In the genomic region with DNA sequence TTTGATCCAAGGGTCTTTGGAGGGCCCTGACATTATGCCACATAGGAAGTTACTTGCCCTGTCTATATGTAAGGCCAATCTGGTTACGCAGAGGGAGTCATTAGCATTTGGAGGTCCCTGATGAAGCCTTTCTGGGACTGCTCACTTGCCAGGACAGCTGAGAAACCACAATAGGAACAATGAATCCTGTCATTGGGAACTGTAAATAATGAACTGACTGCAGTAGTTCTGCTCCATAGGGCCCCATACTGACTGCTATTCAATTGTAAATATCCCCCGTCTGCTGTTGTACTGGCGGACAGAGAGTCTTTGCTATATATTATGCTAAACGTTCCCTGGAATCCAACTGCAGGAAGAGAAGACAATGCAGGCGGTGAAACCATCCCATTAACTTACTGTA, we compare ENCODE assay signal across 21 cellular contexts.
A peak's percentile ranks its signal among the peaks of the same experiment; 100 is the strongest.
DNase-seq lines count a peak whose midpoint lies in the region; TF ChIP-seq lines count a peak whose summit lies in the region.
"Had no signal": no experiment of that assay in that cellular context is flagged by ENCODE, and none has a peak within 500 bp of the region (broad histone marks: within the 10 kb centered on the region; RNA-seq: fewer than 3 reads in every experiment).

No MANE protein-coding gene starts in this region.

- no peak for TF ChIP-seq CTCF in MM.1S (IDR thresholded peaks at IDR 0.05; ENCODE audit: low read length)
- TF ChIP-seq CTCF in neural cell (IDR thresholded peaks at IDR 0.05; ENCODE audit: poor library complexity, severe bottlenecking) = no peak

- no peaks in the 10 kb centered on the region for H3K27me3 ChIP-seq in BLaER1
- H3K27me3 ChIP-seq in MM.1S (replicated peaks; ENCODE audit: insufficient read depth, low read length) = no peaks in the 10 kb centered on the region
- no peaks in the 10 kb centered on the region for H3K27me3 ChIP-seq in NT2/D1 (ENCODE audit: insufficient read depth, insufficient read length)
- no peaks in the 10 kb centered on the region for H3K27me3 ChIP-seq in neural cell (ENCODE audit: insufficient read depth, low read depth, low read length)

- H3K4me2 ChIP-seq in BLaER1 (peak overlapping the region; percentile 61), MM.1S (ENCODE audit: low read depth, low read length) (peak overlapping the region; percentile 56), neural cell (ENCODE audit: low read length) (no peak overlapping the region)
- H3K4me2 ChIP-seq: SK-N-SH had no signal

- H2AFZ ChIP-seq in MM.1S (ENCODE audit: low read length) = no peak overlapping the region
- H2AFZ ChIP-seq in neural cell (ENCODE audit: low read depth, low read length) = no peak overlapping the region

- H3K79me2 ChIP-seq in MM.1S (ENCODE audit: low read length) (no peaks in the 10 kb centered on the region), neural cell (replicated peaks; ENCODE audit: insufficient read depth, low read length) (no peaks in the 10 kb centered on the region)

- H3K9ac ChIP-seq in BLaER1 = no peak overlapping the region
- peak overlapping the region; percentile 20; the same call in 1 of the 2 replicates for H3K9ac ChIP-seq in MM.1S (ENCODE audit: low read length)
- no peak overlapping the region for H3K9ac ChIP-seq in NT2/D1 (ENCODE audit: insufficient read length, low read depth)
- H3K9ac ChIP-seq in neural cell (ENCODE audit: low read length) = no peak overlapping the region
- H3K9ac ChIP-seq: SK-N-SH had no signal

- H3K4me1 ChIP-seq in BLaER1 (peaks cover 38% of the 10 kb centered on the region), MM.1S (ENCODE audit: low read length) (peaks cover 30% of the 10 kb centered on the region), NT2/D1 (ENCODE audit: insufficient read depth, insufficient read length) (no peaks in the 10 kb centered on the region)

- H3K9me2 ChIP-seq in MM.1S (replicated peaks; ENCODE audit: insufficient read depth, low read length) = no peaks in the 10 kb centered on the region
- no peaks in the 10 kb centered on the region for H3K9me2 ChIP-seq in neural cell (ENCODE audit: insufficient read depth, low read length)
- H3K9me2 ChIP-seq: SK-N-SH had no signal

- H3K4me3 ChIP-seq in BLaER1 (peak overlapping the region; percentile 9; the same call in 1 of the 2 replicates), MM.1S (ENCODE audit: low read length) (no peak overlapping the region; the same call in 1 of the 2 replicates), NT2/D1 (ENCODE audit: insufficient read length, low read depth) (no peak overlapping the region), neural cell (ENCODE audit: low read length) (no peak overlapping the region)

- peaks cover 14% of the 10 kb centered on the region; the same call in 1 of the 2 replicates for H3F3A ChIP-seq in MM.1S (ENCODE audit: insufficient read depth, low read length)
- H3F3A ChIP-seq in neural cell (ENCODE audit: insufficient read depth, low read length, poor library complexity, severe bottlenecking) = no peaks in the 10 kb centered on the region

- peak overlapping the region; percentile 50; the same call in 1 of the 2 replicates for H3K27ac ChIP-seq in BLaER1
- peak overlapping the region; percentile 87 for H3K27ac ChIP-seq in MM.1S (ENCODE audit: low read length)
- H3K27ac ChIP-seq in neural cell (ENCODE audit: low read length) = no peak overlapping the region
- H3K27ac ChIP-seq in caudate nucleus (ENCODE audit: low read depth, low read length) = no peak overlapping the region
- H3K27ac ChIP-seq: HL-60 had no signal

- TF ChIP-seq EP300 in neural cell (conservative IDR thresholded peaks at IDR 0.05; ENCODE audit: poor library complexity, severe bottlenecking) = no peak

- H3K9me3 ChIP-seq in BLaER1 (no peaks in the 10 kb centered on the region), MM.1S (replicated peaks; ENCODE audit: insufficient read depth, low read length) (no peaks in the 10 kb centered on the region), NT2/D1 (ENCODE audit: insufficient read depth, low read length) (no peaks in the 10 kb centered on the region), neural cell (ENCODE audit: low read length) (no peaks in the 10 kb centered on the region)
- H3K9me3 ChIP-seq: SK-N-SH had no signal

- DNase-seq in MM.1S (no peak), NT2/D1 (ENCODE audit: low read depth, low spot score) (peak; percentile 13), MV-4-11 (lab: John Stamatoyannopoulos, UW) (no peak), dedifferentiated amniotic fluid mesenchymal stem cell (ENCODE audit: extremely low spot score) (no peak), caudate nucleus (lab: John Stamatoyannopoulos, UW) (no peak), NCI-H187 (lab: John Stamatoyannopoulos, UW) (no peak)
- DNase-seq: DMS53, GF-D8, H9, HFFc6, KG1, NCI-H1417 treated with DMSO at 0.1 percent for 48 hours, NCI-H2029, NCI-H226, NCI-H524 treated with DMSO at 0.1 percent for 48 hours, SIG-M5, SK-N-SH, T-helper 2 cell had no signal

- H4K20me1 ChIP-seq in BLaER1 = no peaks in the 10 kb centered on the region
- H4K20me1 ChIP-seq in MM.1S (ENCODE audit: insufficient read depth, low read length) = no peaks in the 10 kb centered on the region
- H4K20me1 ChIP-seq in neural cell (ENCODE audit: insufficient read depth) = no peaks in the 10 kb centered on the region

- H3K36me3 ChIP-seq in BLaER1 (no peaks in the 10 kb centered on the region), MM.1S (replicated peaks; ENCODE audit: insufficient read depth, low read length) (no peaks in the 10 kb centered on the region; the same call in 1 of the 2 replicates), NT2/D1 (ENCODE audit: insufficient read depth, insufficient read length, low read length) (no peaks in the 10 kb centered on the region), neural cell (ENCODE audit: insufficient read depth, low read length) (no peaks in the 10 kb centered on the region)

- no peak for TF ChIP-seq RAD21 in neural cell (conservative IDR thresholded peaks at IDR 0.05)

TF ChIP-seq in neural cell, 6 proteins besides CTCF, POLR2A, EP300 and RAD21:
- TF ChIP-seq, protein P1, sequence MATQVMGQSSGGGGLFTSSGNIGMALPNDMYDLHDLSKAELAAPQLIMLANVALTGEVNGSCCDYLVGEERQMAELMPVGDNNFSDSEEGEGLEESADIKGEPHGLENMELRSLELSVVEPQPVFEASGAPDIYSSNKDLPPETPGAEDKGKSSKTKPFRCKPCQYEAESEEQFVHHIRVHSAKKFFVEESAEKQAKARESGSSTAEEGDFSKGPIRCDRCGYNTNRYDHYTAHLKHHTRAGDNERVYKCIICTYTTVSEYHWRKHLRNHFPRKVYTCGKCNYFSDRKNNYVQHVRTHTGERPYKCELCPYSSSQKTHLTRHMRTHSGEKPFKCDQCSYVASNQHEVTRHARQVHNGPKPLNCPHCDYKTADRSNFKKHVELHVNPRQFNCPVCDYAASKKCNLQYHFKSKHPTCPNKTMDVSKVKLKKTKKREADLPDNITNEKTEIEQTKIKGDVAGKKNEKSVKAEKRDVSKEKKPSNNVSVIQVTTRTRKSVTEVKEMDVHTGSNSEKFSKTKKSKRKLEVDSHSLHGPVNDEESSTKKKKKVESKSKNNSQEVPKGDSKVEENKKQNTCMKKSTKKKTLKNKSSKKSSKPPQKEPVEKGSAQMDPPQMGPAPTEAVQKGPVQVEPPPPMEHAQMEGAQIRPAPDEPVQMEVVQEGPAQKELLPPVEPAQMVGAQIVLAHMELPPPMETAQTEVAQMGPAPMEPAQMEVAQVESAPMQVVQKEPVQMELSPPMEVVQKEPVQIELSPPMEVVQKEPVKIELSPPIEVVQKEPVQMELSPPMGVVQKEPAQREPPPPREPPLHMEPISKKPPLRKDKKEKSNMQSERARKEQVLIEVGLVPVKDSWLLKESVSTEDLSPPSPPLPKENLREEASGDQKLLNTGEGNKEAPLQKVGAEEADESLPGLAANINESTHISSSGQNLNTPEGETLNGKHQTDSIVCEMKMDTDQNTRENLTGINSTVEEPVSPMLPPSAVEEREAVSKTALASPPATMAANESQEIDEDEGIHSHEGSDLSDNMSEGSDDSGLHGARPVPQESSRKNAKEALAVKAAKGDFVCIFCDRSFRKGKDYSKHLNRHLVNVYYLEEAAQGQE (IDR thresholded peaks at IDR 0.05; ENCODE audit: borderline replicate concordance) = peak; percentile 19
- no peak for TF ChIP-seq TAF1 (IDR thresholded peaks at IDR 0.05; ENCODE audit: low read depth)

Comparison
In these comparisons a context has a peak if more than half of its experiments do, and no peak if none do; other contexts are left out.
1. H3K27ac ChIP-seq: peak in BLaER1 (single experiment) and MM.1S (single experiment); none in neural cell (single experiment) and caudate nucleus (single experiment).